ENCODE assay signal across 8 cellular contexts in the genomic region with DNA sequence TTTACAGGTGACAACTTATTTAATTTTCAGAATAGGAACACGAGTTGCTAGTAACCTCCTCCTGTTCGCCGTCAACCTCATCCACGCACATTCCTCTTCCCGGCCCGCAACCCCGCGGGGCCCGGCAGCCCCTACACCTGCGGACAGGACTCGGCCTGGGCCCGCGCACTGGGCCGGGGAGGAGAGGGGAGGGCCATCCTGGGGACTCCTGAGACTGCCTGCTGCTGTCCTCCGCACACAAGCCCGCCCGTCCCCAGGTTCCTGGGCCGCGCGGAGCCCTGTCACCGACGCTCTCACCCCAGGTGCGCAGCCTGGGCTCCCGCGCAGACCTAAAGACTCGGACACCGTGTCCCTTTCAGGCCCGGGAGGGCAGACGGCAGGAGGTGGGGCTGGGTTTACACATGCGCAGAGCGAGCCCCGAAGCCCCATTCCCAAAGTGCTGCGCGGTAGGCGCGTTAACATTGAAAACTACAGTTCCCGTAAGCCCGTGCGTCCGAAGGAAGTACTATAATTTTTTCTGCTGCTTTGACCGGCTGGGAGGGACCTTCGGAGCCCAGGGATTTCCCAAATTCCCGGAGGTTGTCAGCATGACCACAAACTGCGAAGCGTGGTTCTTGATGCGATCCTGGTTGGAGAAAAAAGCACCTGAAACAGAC.
DNase-seq lines count a peak whose midpoint lies in the region; ATAC-seq, FAIRE-seq and TF ChIP-seq lines count a peak whose summit lies in the region.
"Not testable (repeated sequence)": the region's sequence is repeated elsewhere in the genome, so short reads cannot be mapped to it uniquely, and the experiment has no call there.

No MANE protein-coding gene starts in this region.

- FAIRE-seq in pancreas (lab: Jason Lieb, UNC), result not testable (repeated sequence)

- not testable (repeated sequence) for H3K36me3 ChIP-seq in cardiac muscle cell, pancreas

- TF ChIP-seq CTCF in GM12875 (IDR thresholded peaks at IDR 0.05; ENCODE audit: borderline replicate concordance, insufficient read depth, low read depth, low read length); cardiac muscle cell (IDR thresholded peaks at IDR 0.05; ENCODE audit: low read depth, low read length); pancreas (IDR thresholded peaks at IDR 0.05): not testable (repeated sequence)

- not testable (repeated sequence) for H3K9me3 ChIP-seq in cardiac muscle cell (ENCODE audit: low read depth); pancreas

- DNase-seq in NCI-H146 (lab: John Stamatoyannopoulos, UW) (peak; percentile 83), T follicular helper cell (ENCODE audit: low read depth) (peak; percentile 29), cardiac muscle cell (ENCODE audit: low read depth in 1 of 2, low spot score in 1 of 2) (peak; percentile 80 to 89), pancreas (peak; percentile 86 to 94 (median 88)), superior temporal gyrus (ENCODE audit: extremely low spot score) (peak; percentile 87)
- DNase-seq in activated naive CD8-positive, alpha-beta T cell treated with anti-CD3 and anti-CD28 coated beads, Interleukin-2, amount 50 U/mL, for 16 hours (ENCODE audit: low read depth, low spot score), result peak; percentile 39

- not testable (repeated sequence) for H3K27me3 ChIP-seq in cardiac muscle cell, pancreas

- H3K4me3 ChIP-seq in GM12875 (ENCODE audit: low read depth, low read length) (peak overlapping the region; percentile 41), cardiac muscle cell (peak overlapping the region; percentile 42), pancreas (peak overlapping the region in 3 of 4 donors; percentile 7 to 44 (median 38))

- ATAC-seq in HG02938 (IDR thresholded peaks at IDR 0.05; ENCODE audit: unreplicated experiment) (peak; percentile 92), pancreas (peak; percentile 99 to 100 (median 100))

- WGBS in pancreas, 2 donors, result 0% methylated on average over 38 to 45 of the region's 46 CpGs

- not testable (repeated sequence) for H3K27ac ChIP-seq in cardiac muscle cell
- H3K27ac ChIP-seq in pancreas, result peak overlapping the region in 2 of 4 donors; percentile 36 to 44

- not testable (repeated sequence) for H3K4me1 ChIP-seq in cardiac muscle cell (ENCODE audit: low read depth); pancreas

- intact Hi-C loops in pancreas (cut with DNase I), result not testable (repeated sequence)

Comparison
In these comparisons a context has a peak if more than half of its experiments do, and no peak if none do; other contexts are left out.
1. DNase-seq: peak in every context shown above with its lines; median percentile 88 in pancreas; 87 in superior temporal gyrus; 84 in cardiac muscle cell; 83 in NCI-H146; 39 in activated naive CD8-positive, alpha-beta T cell treated with anti-CD3 and anti-CD28 coated beads, Interleukin-2, amount 50 U/mL, for 16 hours; 29 in T follicular helper cell.